8 cellular contexts compared by ENCODE assay signal in the genomic region with DNA sequence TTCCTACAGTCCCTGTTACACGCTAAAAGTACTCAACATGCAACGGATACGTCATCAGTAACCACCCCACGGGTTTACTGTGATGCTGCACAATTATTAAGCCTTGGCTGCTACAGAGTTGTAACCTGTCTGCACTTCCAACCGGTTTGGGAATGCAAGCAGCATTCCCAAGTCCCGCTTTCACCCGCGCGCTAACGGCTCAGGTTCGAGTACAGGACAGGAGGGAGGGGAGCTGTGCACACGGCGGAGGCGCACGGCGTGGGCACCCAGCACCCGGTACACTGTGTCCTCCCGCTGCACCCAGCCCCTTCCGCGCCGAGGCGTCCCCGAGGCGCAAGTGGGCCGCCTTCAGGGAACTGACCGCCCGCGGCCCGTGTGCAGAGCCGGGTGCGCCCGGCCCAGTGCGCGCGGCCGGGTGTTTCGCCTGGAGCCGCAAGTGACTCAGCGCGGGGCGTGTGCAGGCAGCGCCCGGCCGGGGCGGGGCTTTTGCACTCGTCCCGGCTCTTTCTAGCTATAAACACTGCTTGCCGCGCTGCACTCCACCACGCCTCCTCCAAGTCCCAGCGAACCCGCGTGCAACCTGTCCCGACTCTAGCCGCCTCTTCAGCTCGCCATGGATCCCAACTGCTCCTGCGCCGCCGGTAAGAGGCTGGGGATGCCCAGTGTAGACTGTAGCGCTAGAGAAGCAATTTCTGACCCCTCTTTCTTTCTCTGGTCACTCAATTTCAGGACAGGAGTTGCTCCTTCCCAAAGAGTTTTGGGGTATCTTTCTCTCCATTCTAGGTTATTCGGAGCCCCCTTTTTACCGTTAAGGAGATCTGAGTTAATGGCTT. TPM values are rescaled to one million over a fixed set of nuclear protein-coding genes. Genes with fewer than 3 reads are reported as not detected.
DNase-seq lines count a peak whose midpoint lies in the region; ATAC-seq and TF ChIP-seq lines count a peak whose summit lies in the region.

A gene (plus strand): TSS at position 542 of the 833 bp plus-strand sequence. CDS start 72 bp downstream, at position 614.

- peak within 1 kb of the TSS; percentile 99 for H3K27ac ChIP-seq in IMR-90 (ENCODE audit: insufficient read depth, low read length)
- H3K27ac ChIP-seq in PC-9 = peak within 1 kb of the TSS; percentile 95

- peak within 1 kb of the TSS; percentile 99 for H3K4ac ChIP-seq in IMR-90 (ENCODE audit: low read depth, low read length)

- TF ChIP-seq CTCF in IMR-90 (conservative IDR thresholded peaks at IDR 0.05; ENCODE audit: low read depth, low read length) = no peak
- TF ChIP-seq CTCF in PC-9 (conservative IDR thresholded peaks at IDR 0.05) = no peak
- TF ChIP-seq CTCF in epithelial cell of proximal tubule (conservative IDR thresholded peaks at IDR 0.05; ENCODE audit: low read depth, low read length) = no peak

- peak within 1 kb of the TSS; percentile 95 for H2AK9ac ChIP-seq in IMR-90 (replicated peaks; ENCODE audit: low read depth, low read length, poor library complexity)

- BruUV-seq in IMR-90 (replicated peaks; lab: Mats Ljungman, UMichigan) = no TSS peak
- BruUV-seq in PC-9 (replicated peaks; lab: Mats Ljungman, UMichigan) = no TSS peak

- peak within 1 kb of the TSS; percentile 99 for H3K23ac ChIP-seq in IMR-90 (ENCODE audit: low read depth, low read length)

- H2BK20ac ChIP-seq in IMR-90 (ENCODE audit: low read depth, low read length) = peak within 1 kb of the TSS; percentile 96

- in situ Hi-C loops in IMR-90 (cut with MboI; ENCODE audit: low sequenced_read_pairs) = no loop called here

- peak; percentile 94 for DNase-seq in DMS153 (lab: John Stamatoyannopoulos, UW)
- DNase-seq in IMR-90 = peak; percentile 97
- peak; percentile 89 to 91 for DNase-seq in PC-9
- peak; percentile 86 for DNase-seq in activated T-cell treated with anti-CD3 and anti-CD28 coated beads, Interleukin-2, amount 50 U/mL, for 1 hour
- no peak for DNase-seq in epithelial cell of proximal tubule (ENCODE audit: low read depth)
- peak; percentile 67 to 68 for DNase-seq in stimulated activated CD8-positive, alpha-beta memory T cell treated with anti-CD3 and anti-CD28 coated beads, Interleukin-7, amount 100 ng/mL, for 1 hour (ENCODE audit: low read depth in 2 of 2)

- H2AK5ac ChIP-seq in IMR-90 (ENCODE audit: low read depth, low read length) = peak within 1 kb of the TSS; percentile 97

- no peaks in the 10 kb centered on the region for H3K36me3 ChIP-seq in IMR-90 (ENCODE audit: control insufficient read depth, insufficient read depth, low read length)
- no peaks in the 10 kb centered on the region for H3K36me3 ChIP-seq in PC-9 (ENCODE audit: low read depth)
- H3K36me3 ChIP-seq in mucosa of stomach (ENCODE audit: control insufficient read depth, insufficient read depth, low read length) = no peaks in the 10 kb centered on the region

- intact Hi-C loops in IMR-90 (cut with micrococcal nuclease) = loop anchor here (2.0 to 10.0 kb wide), 4 partner anchors 19 to 253 kb away; a partner anchor contains a TSS
- intact Hi-C loops in PC-9 (cut with micrococcal nuclease; ENCODE audit: unreplicated experiment) = loop anchor here (1.0 to 10.0 kb wide), 3 partner anchors 35 to 1136 kb away; no protein-coding TSS in a partner anchor

- H2BK120ac ChIP-seq in IMR-90 (ENCODE audit: low read depth, low read length) = peak within 1 kb of the TSS; percentile 97

- peak within 1 kb of the TSS; percentile 78 for H3K4me2 ChIP-seq in IMR-90 (ENCODE audit: low read depth, low read length)
- peak within 1 kb of the TSS; percentile 90 for H3K4me2 ChIP-seq in PC-9

- no peaks in the 10 kb centered on the region; the same call in 1 of the 2 replicates for H3K79me2 ChIP-seq in PC-9 (ENCODE audit: low read depth)

- H3K9ac ChIP-seq in IMR-90 (ENCODE audit: low read depth, low read length) (peak within 1 kb of the TSS; percentile 83), mucosa of stomach (ENCODE audit: low read length) (peak within 1 kb of the TSS; percentile 75)

- peaks cover under 1 to 44% of the 10 kb centered on the region in 2 experiments; a peak in 3 of 4 replicates for H3K79me1 ChIP-seq in IMR-90 (ENCODE audit: low read depth in 1 of 2, low read length in 2 of 2)

- peak within 1 kb of the TSS; percentile 97 for H2BK15ac ChIP-seq in IMR-90 (ENCODE audit: low read depth, low read length)

- ATAC-seq in GM21529 (IDR thresholded peaks at IDR 0.05; ENCODE audit: unreplicated experiment) = peak; percentile 86
- peak; percentile 59 for ATAC-seq in IMR-90 (ENCODE audit: low read depth)

- peak within 1 kb of the TSS; percentile 40 for H3K18ac ChIP-seq in IMR-90 (ENCODE audit: low read depth, low read length)

- peaks cover 62% of the 10 kb centered on the region for H3F3A ChIP-seq in PC-9 (ENCODE audit: insufficient read depth, low read depth)

- H2BK5ac ChIP-seq in IMR-90 (ENCODE audit: low read depth, low read length, poor library complexity, severe bottlenecking) = peak within 1 kb of the TSS; percentile 98

- H3K9me3 ChIP-seq in IMR-90 (ENCODE audit: control insufficient read depth, insufficient read depth, low read length) (no peaks in the 10 kb centered on the region), PC-9 (ENCODE audit: insufficient read depth, low read depth) (no peaks in the 10 kb centered on the region), mucosa of stomach (ENCODE audit: control insufficient read depth, low read length) (no peaks in the 10 kb centered on the region)

- peak within 1 kb of the TSS; percentile 99 for H3K14ac ChIP-seq in IMR-90 (replicated peaks; ENCODE audit: low read depth, low read length)

- H3K9me2 ChIP-seq in PC-9 (ENCODE audit: insufficient read depth) = no peaks in the 10 kb centered on the region

- H4K5ac ChIP-seq in IMR-90 (ENCODE audit: low read depth, low read length) = peak within 1 kb of the TSS; percentile 97

- dilution Hi-C loops in IMR-90 (cut with HindIII; ENCODE audit: low sequenced_read_pairs, unreplicated experiment) = no loop called here

- H3K4me3 ChIP-seq in IMR-90 (ENCODE audit: insufficient read depth, low read depth, low read length) (peak within 1 kb of the TSS; percentile 72), PC-9 (peak within 1 kb of the TSS; percentile 90), epithelial cell of proximal tubule (ENCODE audit: low read depth, low read length) (peak within 1 kb of the TSS; percentile 73), mucosa of stomach (ENCODE audit: low read length) (peak within 1 kb of the TSS; percentile 85)

- H4K91ac ChIP-seq in IMR-90 (ENCODE audit: insufficient read depth, low read depth, low read length) = peak within 1 kb of the TSS; percentile 98

- WGBS in IMR-90 (ENCODE audit: extremely low coverage in 2 of 2, insufficient read length in 1 of 2), 2 experiments = 1% methylated on average over 17 of the region's 62 CpGs; no CpG with 5 or more reads in 1 of the 2 experiments

- H3K9me1 ChIP-seq in IMR-90 (ENCODE audit: insufficient read depth, low read length) = peaks cover 22% of the 10 kb centered on the region

- no peak for TF ChIP-seq RAD21 in IMR-90 (IDR thresholded peaks at IDR 0.05; ENCODE audit: low read length)

- H4K20me1 ChIP-seq in IMR-90 (ENCODE audit: insufficient read depth, low read length) = peaks cover 11% of the 10 kb centered on the region
- H4K20me1 ChIP-seq in PC-9 (ENCODE audit: insufficient read depth) = no peaks in the 10 kb centered on the region

- peak within 1 kb of the TSS; percentile 92 for H3K56ac ChIP-seq in IMR-90 (ENCODE audit: extremely low read depth, insufficient read depth, low read length)

- peak within 1 kb of the TSS; percentile 96 to 98 for H4K8ac ChIP-seq in IMR-90 (ENCODE audit: low read depth in 2 of 2, low read length in 2 of 2)

- H3K27me3 ChIP-seq in IMR-90 (ENCODE audit: control insufficient read depth, insufficient read depth, low read length) (no peaks in the 10 kb centered on the region), PC-9 (ENCODE audit: insufficient read depth, low read depth) (no peaks in the 10 kb centered on the region), mucosa of stomach (ENCODE audit: control insufficient read depth, insufficient read depth, low read length) (no peaks in the 10 kb centered on the region)

- CTCF ChIA-PET in IMR-90 (lab: Yijun Ruan, JAX) (interaction anchor here (0.7 kb wide), 1 partner anchor 94 kb away, joined by 5 read pairs; no protein-coding TSS in a partner anchor), PC-9 (lab: Charles Lee) (interaction anchor here (0.6 to 0.9 kb wide), 3 partner anchors 32 to 485 kb away, joined by 3 read pairs; no protein-coding TSS in a partner anchor)

- H2AFZ ChIP-seq in IMR-90 (replicated peaks; ENCODE audit: low read length, poor library complexity) = peak within 1 kb of the TSS; percentile 87
- peak within 1 kb of the TSS; percentile 66; the same call in 1 of the 2 replicates for H2AFZ ChIP-seq in PC-9

- POLR2A ChIA-PET in IMR-90 (lab: Charles Lee; ENCODE audit: unreplicated experiment) = interaction anchor here (0.5 to 2.5 kb wide), 2 partner anchors 18 to 116 kb away, joined by 4 to 37 read pairs; a partner anchor contains a TSS
- POLR2A ChIA-PET in PC-9 (lab: Charles Lee; ENCODE audit: unreplicated experiment) = interaction anchor here (0.5 to 0.9 kb wide), 4 partner anchors 12 to 117 kb away, joined by 3 to 4 read pairs (median 4); a partner anchor contains a TSS

- peak; percentile 96 for TF ChIP-seq POLR2A in IMR-90 (IDR thresholded peaks at IDR 0.05; ENCODE audit: low read depth, low read length)

- H3K4me1 ChIP-seq in IMR-90 (ENCODE audit: control insufficient read depth, insufficient read depth, low read length) (peaks cover 30% of the 10 kb centered on the region), PC-9 (replicated peaks; ENCODE audit: insufficient read depth) (peaks cover 88% of the 10 kb centered on the region), mucosa of stomach (ENCODE audit: control insufficient read depth, insufficient read depth, low read length) (peaks cover 33% of the 10 kb centered on the region)

TF ChIP-seq in IMR-90, 13 proteins besides CTCF, POLR2A, EP300 and RAD21 (continues in another document):
- TF ChIP-seq RCOR1 (IDR thresholded peaks at IDR 0.05; ENCODE audit: insufficient replicate concordance, low read length) = peak; percentile 7
- peak; percentile 65 for TF ChIP-seq BHLHE40 (IDR thresholded peaks at IDR 0.05; ENCODE audit: low read depth, low read length)
- no peak; the same call in 1 of the 2 replicates for TF ChIP-seq NFE2L2 (IDR thresholded peaks at IDR 0.05; ENCODE audit: low read depth, low read length)
- no peak for TF ChIP-seq CEBPB (IDR thresholded peaks at IDR 0.05; ENCODE audit: low read depth, low read length)

RNA-seq across cellular contexts. Expression of the gene that starts here (rescaled TPM):
- total RNA-seq in IMR-90 (2012; rRNA removed) (25.5 and 55.5 TPM in 2 replicates), PC-9 (2021) (203 and 353 TPM in 2 replicates), epithelial cell of proximal tubule (1,146 and 1,559 TPM in 2 replicates)
- polyA plus RNA-seq in IMR-90 (2012; rRNA removed) = 588 and 621 TPM in 2 replicates
- 222 and 299 TPM in 2 replicates for polyA plus RNA-seq in IMR-90 (2012; cell fraction: cytosol; rRNA removed)
- 139 and 191 TPM in 2 replicates for polyA plus RNA-seq in IMR-90 (2012; cell fraction: nucleus; rRNA removed; ENCODE audit: low replicate concordance)
